ENCODE assay signal across 20 cellular contexts in the genomic region with DNA sequence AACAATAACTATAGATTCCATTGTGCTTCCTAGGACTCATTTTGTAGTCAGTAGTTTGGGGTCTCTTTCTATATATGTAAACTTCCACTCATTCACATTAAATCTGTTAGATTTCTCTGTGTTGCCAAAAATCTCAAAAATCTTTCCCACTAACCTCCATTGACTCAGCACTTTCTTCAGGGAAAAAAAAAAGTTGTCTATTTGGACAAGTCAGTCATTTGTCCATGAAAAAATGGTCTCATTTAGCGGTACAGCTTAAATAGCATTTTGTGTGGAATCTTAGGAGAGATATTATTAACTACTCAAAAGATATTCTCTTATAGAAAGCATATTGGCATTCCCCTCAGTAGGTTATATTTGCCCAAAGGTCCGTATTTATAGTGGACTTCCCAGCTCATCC.
A peak's percentile ranks its signal among the peaks of the same experiment; 100 is the strongest.
DNase-seq lines count a peak whose midpoint lies in the region; ATAC-seq, FAIRE-seq and TF ChIP-seq lines count a peak whose summit lies in the region.
"Had no signal": no experiment of that assay in that cellular context is flagged by ENCODE, and none has a peak within 500 bp of the region (broad histone marks: within the 10 kb centered on the region; RNA-seq: fewer than 3 reads in every experiment).

No MANE protein-coding gene starts in this region.

- no peaks in the 10 kb centered on the region for H3K9me2 ChIP-seq in PC-9 (ENCODE audit: insufficient read depth)

- no peaks in the 10 kb centered on the region for H3K27me3 ChIP-seq in astrocyte (ENCODE audit: insufficient read depth, low read length)
- H3K27me3 ChIP-seq in PC-9 (ENCODE audit: insufficient read depth, low read depth): no peaks in the 10 kb centered on the region
- H3K27me3 ChIP-seq: BLaER1 had no signal

- H3K9ac ChIP-seq in astrocyte (ENCODE audit: low read length): no peak overlapping the region
- H3K9ac ChIP-seq: BLaER1 had no signal

- H3K79me2 ChIP-seq in astrocyte (ENCODE audit: insufficient read depth, low read length) (no peaks in the 10 kb centered on the region), PC-9 (ENCODE audit: low read depth) (no peaks in the 10 kb centered on the region)

- CTCF ChIA-PET in activated CD8-positive, alpha-beta T cell treated with anti-CD3 and anti-CD28 coated beads for 36 hours (lab: Charles Lee): interaction anchor here (1.0 kb wide), 2 partner anchors 9 to 93 kb away, joined by 3 read pairs; no protein-coding TSS in a partner anchor
- CTCF ChIA-PET in activated CD8-positive, alpha-beta T cell treated with anti-CD3 and anti-CD28 coated beads, Interleukin-2, amount 10 ng/mL, durations not matched to agents 7 days and 5 days (lab: Charles Lee): no interaction called here
- CTCF ChIA-PET in activated naive CD4-positive, alpha-beta T cell treated with anti-CD3 and anti-CD28 coated beads, Interleukin-2, amount 10 ng/mL, durations not matched to agents 7 days and 5 days (lab: Charles Lee): interaction anchor here (0.7 kb wide), 1 partner anchor 34 kb away, joined by 3 read pairs; no protein-coding TSS in a partner anchor
- CTCF ChIA-PET in PC-9 (lab: Charles Lee): no interaction called here

- FAIRE-seq in astrocyte (lab: Jason Lieb, UNC): no peak
- FAIRE-seq: A549, GM12891, GM19239, H1, HepG2 had no signal

- intact Hi-C loops in activated CD8-positive, alpha-beta T cell treated with anti-CD3 and anti-CD28 coated beads for 36 hours (cut with micrococcal nuclease): no loop called here
- intact Hi-C loops in PC-9 (cut with micrococcal nuclease; ENCODE audit: unreplicated experiment): loop anchor here (10.0 kb wide), 1 partner anchor 69 kb away; no protein-coding TSS in a partner anchor

- ATAC-seq in activated CD8-positive, alpha-beta T cell treated with anti-CD3 and anti-CD28 coated beads for 36 hours: no peak
- no peak for ATAC-seq in activated CD8-positive, alpha-beta T cell treated with anti-CD3 and anti-CD28 coated beads, Interleukin-2, amount 10 ng/mL, durations not matched to agents 7 days and 5 days
- ATAC-seq: A549; CD8-positive, alpha-beta T cell; HepG2 had no signal

- H3K27me3 Mint-ChIP-seq in activated CD8-positive, alpha-beta T cell treated with anti-CD3 and anti-CD28 coated beads for 36 hours: no peaks in the 10 kb centered on the region
- no peaks in the 10 kb centered on the region for H3K27me3 Mint-ChIP-seq in activated CD8-positive, alpha-beta T cell treated with anti-CD3 and anti-CD28 coated beads, Interleukin-2, amount 10 ng/mL, durations not matched to agents 7 days and 5 days (ENCODE audit: low read depth)
- H3K27me3 Mint-ChIP-seq in astrocyte (ENCODE audit: low read depth, unreplicated experiment): no peaks in the 10 kb centered on the region
- no peaks in the 10 kb centered on the region for H3K27me3 Mint-ChIP-seq in activated naive CD4-positive, alpha-beta T cell treated with anti-CD3 and anti-CD28 coated beads, Interleukin-2, amount 10 ng/mL, durations not matched to agents 7 days and 5 days

- no peak for DNase-seq in activated CD8-positive, alpha-beta T cell treated with anti-CD3 and anti-CD28 coated beads for 36 hours
- DNase-seq in activated CD8-positive, alpha-beta T cell treated with anti-CD3 and anti-CD28 coated beads, Interleukin-2, amount 10 ng/mL, durations not matched to agents 7 days and 5 days: no peak
- DNase-seq in astrocyte (ENCODE audit: low read depth) (peak; percentile 34), fibroblast of peridontal ligament (ENCODE audit: extremely low read depth) (peak; percentile 35), KG1 (lab: John Stamatoyannopoulos, UW) (no peak), PC-9 (no peak)
- no peak for DNase-seq in activated naive CD4-positive, alpha-beta T cell treated with anti-CD3 and anti-CD28 coated beads, Interleukin-2, amount 10 ng/mL, durations not matched to agents 7 days and 5 days
- DNase-seq: Calu3; CD8-positive, alpha-beta T cell; DMS79 treated with DMSO at 0.1 percent for 48 hours; EL; H9 had no signal

- BruUV-seq in PC-9 (replicated peaks; lab: Mats Ljungman, UMichigan): no TSS peak

- H3K4me3 ChIP-seq in astrocyte (ENCODE audit: insufficient read depth, low read depth, low read length) (no peak overlapping the region), urinary bladder (ENCODE audit: low read depth, low read length) (no peak overlapping the region), PC-9 (no peak overlapping the region)
- H3K4me3 ChIP-seq: A549, BLaER1 had no signal

- no peaks in the 10 kb centered on the region for H3K4me1 Mint-ChIP-seq in activated CD8-positive, alpha-beta T cell treated with anti-CD3 and anti-CD28 coated beads for 36 hours (ENCODE audit: low read depth)
- H3K4me1 Mint-ChIP-seq in activated CD8-positive, alpha-beta T cell treated with anti-CD3 and anti-CD28 coated beads, Interleukin-2, amount 10 ng/mL, durations not matched to agents 7 days and 5 days (ENCODE audit: low read depth): no peaks in the 10 kb centered on the region
- peaks cover 15% of the 10 kb centered on the region for H3K4me1 Mint-ChIP-seq in astrocyte (ENCODE audit: low read depth, unreplicated experiment)
- H3K4me1 Mint-ChIP-seq in activated naive CD4-positive, alpha-beta T cell treated with anti-CD3 and anti-CD28 coated beads, Interleukin-2, amount 10 ng/mL, durations not matched to agents 7 days and 5 days: no peaks in the 10 kb centered on the region
- H3K4me1 Mint-ChIP-seq: H9 had no signal

- peaks cover 6% of the 10 kb centered on the region for H3K36me3 ChIP-seq in astrocyte (ENCODE audit: insufficient read depth, low read length)
- H3K36me3 ChIP-seq in urinary bladder (ENCODE audit: insufficient read depth): peaks cover 4% of the 10 kb centered on the region
- peaks cover 14% of the 10 kb centered on the region for H3K36me3 ChIP-seq in PC-9 (ENCODE audit: low read depth)

- no peak for TF ChIP-seq CTCF in activated CD8-positive, alpha-beta T cell treated with anti-CD3 and anti-CD28 coated beads for 36 hours (IDR thresholded peaks at IDR 0.05)
- TF ChIP-seq CTCF in astrocyte (IDR thresholded peaks at IDR 0.05; ENCODE audit: insufficient read depth, low read depth, low read length) (no peak), PC-9 (conservative IDR thresholded peaks at IDR 0.05) (no peak)

- H3K4me2 ChIP-seq in astrocyte (ENCODE audit: low read length): no peak overlapping the region
- no peak overlapping the region for H3K4me2 ChIP-seq in PC-9
- H3K4me2 ChIP-seq: A549, BLaER1 had no signal

- 94% methylated on average over 2 of the region's 2 CpGs for WGBS in urinary bladder

- H3K4me3 Mint-ChIP-seq in activated CD8-positive, alpha-beta T cell treated with anti-CD3 and anti-CD28 coated beads for 36 hours: no peak overlapping the region
- H3K4me3 Mint-ChIP-seq in activated CD8-positive, alpha-beta T cell treated with anti-CD3 and anti-CD28 coated beads, Interleukin-2, amount 10 ng/mL, durations not matched to agents 7 days and 5 days: no peak overlapping the region
- no peak overlapping the region for H3K4me3 Mint-ChIP-seq in astrocyte (ENCODE audit: unreplicated experiment)
- no peak overlapping the region for H3K4me3 Mint-ChIP-seq in activated naive CD4-positive, alpha-beta T cell treated with anti-CD3 and anti-CD28 coated beads, Interleukin-2, amount 10 ng/mL, durations not matched to agents 7 days and 5 days
- H3K4me3 Mint-ChIP-seq: CD8-positive, alpha-beta T cell; H9 had no signal

- no peaks in the 10 kb centered on the region for H3K9me3 ChIP-seq in astrocyte (ENCODE audit: insufficient read depth, low read depth, low read length)
- H3K9me3 ChIP-seq in PC-9 (ENCODE audit: insufficient read depth, low read depth): no peaks in the 10 kb centered on the region
- H3K9me3 ChIP-seq: A549, BLaER1 had no signal

- H3K9me3 Mint-ChIP-seq in activated CD8-positive, alpha-beta T cell treated with anti-CD3 and anti-CD28 coated beads for 36 hours: no peaks in the 10 kb centered on the region
- H3K9me3 Mint-ChIP-seq in activated CD8-positive, alpha-beta T cell treated with anti-CD3 and anti-CD28 coated beads, Interleukin-2, amount 10 ng/mL, durations not matched to agents 7 days and 5 days (ENCODE audit: insufficient read depth): no peaks in the 10 kb centered on the region
- H3K9me3 Mint-ChIP-seq in astrocyte (ENCODE audit: unreplicated experiment): no peaks in the 10 kb centered on the region
- no peaks in the 10 kb centered on the region for H3K9me3 Mint-ChIP-seq in activated naive CD4-positive, alpha-beta T cell treated with anti-CD3 and anti-CD28 coated beads, Interleukin-2, amount 10 ng/mL, durations not matched to agents 7 days and 5 days
- H3K9me3 Mint-ChIP-seq: CD8-positive, alpha-beta T cell; H9 had no signal

- no peaks in the 10 kb centered on the region for H3K4me1 ChIP-seq in astrocyte (ENCODE audit: insufficient read depth, low read length)
- no peaks in the 10 kb centered on the region for H3K4me1 ChIP-seq in urinary bladder (ENCODE audit: insufficient read depth)
- H3K4me1 ChIP-seq in PC-9 (replicated peaks; ENCODE audit: insufficient read depth): no peaks in the 10 kb centered on the region
- H3K4me1 ChIP-seq: A549, BLaER1 had no signal

- POLR2A ChIA-PET in activated CD8-positive, alpha-beta T cell treated with anti-CD3 and anti-CD28 coated beads for 36 hours (lab: Charles Lee): interaction anchor here (0.8 to 1.1 kb wide), 3 partner anchors 9 to 226 kb away, joined by 3 to 4 read pairs (median 4); no protein-coding TSS in a partner anchor
- POLR2A ChIA-PET in activated CD8-positive, alpha-beta T cell treated with anti-CD3 and anti-CD28 coated beads, Interleukin-2, amount 10 ng/mL, durations not matched to agents 7 days and 5 days (lab: Charles Lee): interaction anchor here (0.7 kb wide), 1 partner anchor 13 kb away, joined by 3 read pairs; no protein-coding TSS in a partner anchor
- POLR2A ChIA-PET in PC-9 (lab: Charles Lee; ENCODE audit: unreplicated experiment): no interaction called here

- no peak overlapping the region for H3K27ac ChIP-seq in astrocyte (ENCODE audit: low read depth, low read length)
- H3K27ac ChIP-seq in urinary bladder (ENCODE audit: low read depth): peak overlapping the region; percentile 2
- H3K27ac ChIP-seq in PC-9: no peak overlapping the region
- H3K27ac ChIP-seq: 22Rv1, BLaER1 had no signal

- peaks cover 14% of the 10 kb centered on the region for H3K36me3 Mint-ChIP-seq in activated CD8-positive, alpha-beta T cell treated with anti-CD3 and anti-CD28 coated beads for 36 hours (ENCODE audit: low read depth)
- peaks cover 4% of the 10 kb centered on the region for H3K36me3 Mint-ChIP-seq in activated CD8-positive, alpha-beta T cell treated with anti-CD3 and anti-CD28 coated beads, Interleukin-2, amount 10 ng/mL, durations not matched to agents 7 days and 5 days (ENCODE audit: low read depth)
- H3K36me3 Mint-ChIP-seq in astrocyte (ENCODE audit: low read depth, unreplicated experiment): peaks cover 6% of the 10 kb centered on the region
- peaks cover 9% of the 10 kb centered on the region for H3K36me3 Mint-ChIP-seq in activated naive CD4-positive, alpha-beta T cell treated with anti-CD3 and anti-CD28 coated beads, Interleukin-2, amount 10 ng/mL, durations not matched to agents 7 days and 5 days

- peak overlapping the region; percentile 21 for H3K27ac Mint-ChIP-seq in activated CD8-positive, alpha-beta T cell treated with anti-CD3 and anti-CD28 coated beads for 36 hours
- H3K27ac Mint-ChIP-seq in activated CD8-positive, alpha-beta T cell treated with anti-CD3 and anti-CD28 coated beads, Interleukin-2, amount 10 ng/mL, durations not matched to agents 7 days and 5 days: no peak overlapping the region
- peak overlapping the region; percentile 65 for H3K27ac Mint-ChIP-seq in astrocyte (ENCODE audit: unreplicated experiment)
- no peak overlapping the region for H3K27ac Mint-ChIP-seq in activated naive CD4-positive, alpha-beta T cell treated with anti-CD3 and anti-CD28 coated beads, Interleukin-2, amount 10 ng/mL, durations not matched to agents 7 days and 5 days
- H3K27ac Mint-ChIP-seq: CD8-positive, alpha-beta T cell; H9 had no signal

- H2AFZ ChIP-seq in astrocyte (ENCODE audit: low read depth, low read length): no peak overlapping the region
- H2AFZ ChIP-seq in PC-9: no peak overlapping the region

- no peaks in the 10 kb centered on the region for H4K20me1 ChIP-seq in astrocyte (ENCODE audit: insufficient read depth, low read length)
- H4K20me1 ChIP-seq in PC-9 (ENCODE audit: insufficient read depth): peaks cover 19% of the 10 kb centered on the region; the same call in 1 of the 2 replicates
- H4K20me1 ChIP-seq: BLaER1 had no signal

- H3F3A ChIP-seq in PC-9 (ENCODE audit: insufficient read depth, low read depth): peaks cover 11% of the 10 kb centered on the region; the same call in 1 of the 2 replicates

Comparison
In these comparisons a context has a peak if more than half of its experiments do, and no peak if none do; other contexts are left out.
1. H3K27ac Mint-ChIP-seq: peak in activated CD8-positive, alpha-beta T cell treated with anti-CD3 and anti-CD28 coated beads for 36 hours (single experiment) and astrocyte (single experiment); none in activated CD8-positive, alpha-beta T cell treated with anti-CD3 and anti-CD28 coated beads, Interleukin-2, amount 10 ng/mL, durations not matched to agents 7 days and 5 days (single experiment) and activated naive CD4-positive, alpha-beta T cell treated with anti-CD3 and anti-CD28 coated beads, Interleukin-2, amount 10 ng/mL, durations not matched to agents 7 days and 5 days (single experiment).
2. CTCF ChIA-PET loops: an anchor here in activated CD8-positive, alpha-beta T cell treated with anti-CD3 and anti-CD28 coated beads for 36 hours (1.0 kb wide) and activated naive CD4-positive, alpha-beta T cell treated with anti-CD3 and anti-CD28 coated beads, Interleukin-2, amount 10 ng/mL, durations not matched to agents 7 days and 5 days (0.7 kb wide); none called in activated CD8-positive, alpha-beta T cell treated with anti-CD3 and anti-CD28 coated beads, Interleukin-2, amount 10 ng/mL, durations not matched to agents 7 days and 5 days and PC-9.
3. DNase-seq: peak in astrocyte (single experiment) and fibroblast of peridontal ligament (single experiment); none in activated CD8-positive, alpha-beta T cell treated with anti-CD3 and anti-CD28 coated beads for 36 hours (single experiment), activated CD8-positive, alpha-beta T cell treated with anti-CD3 and anti-CD28 coated beads, Interleukin-2, amount 10 ng/mL, durations not matched to agents 7 days and 5 days (single experiment), KG1 (single experiment), activated naive CD4-positive, alpha-beta T cell treated with anti-CD3 and anti-CD28 coated beads, Interleukin-2, amount 10 ng/mL, durations not matched to agents 7 days and 5 days (single experiment) and PC-9 (0 of 2).